ENCODE assay signal across 1 cellular context in genomic region chr10:27661511-27662286, GRCh38.
TF ChIP-seq lines count a peak whose summit lies in the region.

No MANE protein-coding gene starts in this region.

TF ChIP-seq in IMR-90, 13 proteins besides CTCF, POLR2A, EP300 and RAD21 (continued from another document):
- TF ChIP-seq, protein P1, sequence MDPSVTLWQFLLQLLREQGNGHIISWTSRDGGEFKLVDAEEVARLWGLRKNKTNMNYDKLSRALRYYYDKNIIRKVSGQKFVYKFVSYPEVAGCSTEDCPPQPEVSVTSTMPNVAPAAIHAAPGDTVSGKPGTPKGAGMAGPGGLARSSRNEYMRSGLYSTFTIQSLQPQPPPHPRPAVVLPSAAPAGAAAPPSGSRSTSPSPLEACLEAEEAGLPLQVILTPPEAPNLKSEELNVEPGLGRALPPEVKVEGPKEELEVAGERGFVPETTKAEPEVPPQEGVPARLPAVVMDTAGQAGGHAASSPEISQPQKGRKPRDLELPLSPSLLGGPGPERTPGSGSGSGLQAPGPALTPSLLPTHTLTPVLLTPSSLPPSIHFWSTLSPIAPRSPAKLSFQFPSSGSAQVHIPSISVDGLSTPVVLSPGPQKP (IDR thresholded peaks at IDR 0.05; ENCODE audit: borderline replicate concordance, low read depth, low read length), result no peak
- TF ChIP-seq MAZ (IDR thresholded peaks at IDR 0.05; ENCODE audit: borderline replicate concordance, low read depth, low read length) (no peak), RCOR1 (IDR thresholded peaks at IDR 0.05; ENCODE audit: insufficient replicate concordance, low read length) (no peak), CEBPB (IDR thresholded peaks at IDR 0.05; ENCODE audit: low read depth, low read length) (peak; percentile 95), MXI1 (IDR thresholded peaks at IDR 0.05; ENCODE audit: borderline replicate concordance, low read depth, low read length) (no peak), FOS (IDR thresholded peaks at IDR 0.05; ENCODE audit: low read depth, low read length) (no peak), CHD1 (IDR thresholded peaks at IDR 0.05; ENCODE audit: low read depth, low read length) (no peak)
- TF ChIP-seq, protein P2, sequence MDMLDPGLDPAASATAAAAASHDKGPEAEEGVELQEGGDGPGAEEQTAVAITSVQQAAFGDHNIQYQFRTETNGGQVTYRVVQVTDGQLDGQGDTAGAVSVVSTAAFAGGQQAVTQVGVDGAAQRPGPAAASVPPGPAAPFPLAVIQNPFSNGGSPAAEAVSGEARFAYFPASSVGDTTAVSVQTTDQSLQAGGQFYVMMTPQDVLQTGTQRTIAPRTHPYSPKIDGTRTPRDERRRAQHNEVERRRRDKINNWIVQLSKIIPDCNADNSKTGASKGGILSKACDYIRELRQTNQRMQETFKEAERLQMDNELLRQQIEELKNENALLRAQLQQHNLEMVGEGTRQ (IDR thresholded peaks at IDR 0.05; ENCODE audit: low read depth, low read length), result no peak
